11 cellular contexts compared by ENCODE assay signal in the genomic region with DNA sequence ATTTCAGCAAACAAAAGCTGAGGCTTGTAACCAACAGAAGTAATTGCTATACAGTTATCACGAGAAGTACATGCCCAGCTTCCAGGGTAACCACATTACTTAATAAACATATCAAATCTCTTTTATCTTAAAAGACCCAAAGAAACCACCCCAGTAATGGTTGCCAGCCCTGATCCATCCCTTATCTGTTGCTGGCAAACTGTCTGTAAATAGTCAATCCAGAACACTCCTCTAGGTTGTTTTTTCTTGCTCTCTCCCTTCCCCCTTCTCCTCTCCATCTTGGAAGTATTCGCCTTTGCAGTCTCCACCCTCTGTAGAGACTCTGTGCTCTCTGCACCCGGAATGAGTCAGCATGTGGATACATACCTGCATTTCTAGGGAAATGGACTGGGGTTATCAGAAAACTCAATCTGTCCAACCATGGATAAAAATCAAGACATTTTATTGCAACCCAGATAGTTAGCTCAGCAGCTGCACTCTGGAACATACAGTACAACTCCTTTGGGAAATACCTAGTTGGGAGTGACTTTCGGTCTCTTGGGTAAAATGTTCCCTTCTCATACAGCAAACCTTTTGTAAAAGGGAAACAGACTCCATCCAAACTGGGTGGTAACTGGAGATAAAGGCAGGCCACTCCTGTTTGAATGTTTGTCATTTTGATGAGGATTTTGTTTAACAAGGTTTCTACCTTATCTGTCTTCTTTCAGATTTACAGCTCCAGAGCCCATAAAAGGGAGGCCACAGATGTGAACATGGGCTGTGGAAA.
DNase-seq lines count a peak whose midpoint lies in the region; ATAC-seq, FAIRE-seq and TF ChIP-seq lines count a peak whose summit lies in the region.
"Had no signal": no experiment of that assay in that cellular context is flagged by ENCODE, and none has a peak within 500 bp of the region (broad histone marks: within the 10 kb centered on the region; RNA-seq: fewer than 3 reads in every experiment).

No MANE protein-coding gene starts in this region.

- H3K4me1 ChIP-seq in BE2C (peaks cover 32% of the 10 kb centered on the region), colonic mucosa (peaks cover 10% of the 10 kb centered on the region), HepG2 (ENCODE audit: insufficient read depth, low read length) (peaks cover 13% of the 10 kb centered on the region), neural progenitor cell (peaks cover 16% of the 10 kb centered on the region)

- TF ChIP-seq CTCF in BE2C (IDR thresholded peaks at IDR 0.05; ENCODE audit: low read depth, low read length) (no peak), colonic mucosa (IDR thresholded peaks at IDR 0.05) (no peak), HepG2 (CRISPR knock-in tag; IDR thresholded peaks at IDR 0.05) (no peak), neural progenitor cell (IDR thresholded peaks at IDR 0.05) (no peak)

- no peaks in the 10 kb centered on the region for H3K36me3 ChIP-seq in BE2C
- H3K36me3 ChIP-seq in colonic mucosa: no peaks in the 10 kb centered on the region
- H3K36me3 ChIP-seq in HepG2 (replicated peaks in 1 of 2; ENCODE audit: control insufficient read depth in 1 of 2, insufficient read depth in 2 of 2, low read length in 2 of 2): no peaks in the 10 kb centered on the region
- H3K36me3 ChIP-seq in neural progenitor cell: no peaks in the 10 kb centered on the region

- H3K27ac ChIP-seq in colonic mucosa (peak overlapping the region; percentile 65), HepG2 (ENCODE audit: extremely low read length, insufficient read depth, low read length) (no peak overlapping the region), neural progenitor cell (no peak overlapping the region)

- no peaks in the 10 kb centered on the region for H4K20me1 ChIP-seq in HepG2 (ENCODE audit: insufficient read depth, low read length)
- no peaks in the 10 kb centered on the region for H4K20me1 ChIP-seq in neural progenitor cell (ENCODE audit: low read depth)

- H3K9me3 Mint-ChIP-seq in neural progenitor cell: no peaks in the 10 kb centered on the region
- H3K9me3 Mint-ChIP-seq: natural killer cell had no signal

- no TSS peak for BruUV-seq in HepG2 (replicated peaks; lab: Mats Ljungman, UMichigan)

- peaks cover 1% of the 10 kb centered on the region for H3F3A ChIP-seq in neural progenitor cell (ENCODE audit: low read depth)

- TF ChIP-seq POLR2A in HepG2 (IDR thresholded peaks at IDR 0.05; ENCODE audit: insufficient read depth in 1 of 2, low read depth in 2 of 2, low read length in 2 of 2): no peak

- TF ChIP-seq RAD21 in HepG2 (CRISPR knock-in tag; IDR thresholded peaks at IDR 0.05): no peak

- H3K4me1 Mint-ChIP-seq in neural progenitor cell: no peaks in the 10 kb centered on the region

- peak overlapping the region; percentile 19; the same call in 1 of the 2 replicates for H3K4me2 ChIP-seq in HepG2 (ENCODE audit: low read depth, low read length)
- no peak overlapping the region for H3K4me2 ChIP-seq in neural progenitor cell

- no peaks in the 10 kb centered on the region for H3K9me3 ChIP-seq in BE2C
- H3K9me3 ChIP-seq in colonic mucosa: no peaks in the 10 kb centered on the region
- H3K9me3 ChIP-seq in HepG2 (ENCODE audit: low read length): no peaks in the 10 kb centered on the region
- H3K9me3 ChIP-seq in neural progenitor cell (ENCODE audit: low read depth): no peaks in the 10 kb centered on the region

- POLR2A ChIA-PET in HepG2 (lab: Yijun Ruan, JAX): no interaction called here

- peak overlapping the region; percentile 30 for H3K4me3 ChIP-seq in BE2C (ENCODE audit: low read depth, low read length)
- H3K4me3 ChIP-seq in Jurkat, Clone E6-1 (ENCODE audit: low read length): no peak overlapping the region
- no peak overlapping the region for H3K4me3 ChIP-seq in colonic mucosa
- H3K4me3 ChIP-seq in HepG2 (replicated peaks in 1 of 3; ENCODE audit: insufficient read depth in 1 of 3, low read depth in 2 of 3, low read length in 3 of 3): no peak overlapping the region
- no peak overlapping the region for H3K4me3 ChIP-seq in neural progenitor cell

- peak overlapping the region in 1 of 2 donors; percentile 59 for H3K9ac ChIP-seq in colonic mucosa (ENCODE audit: low read depth in 2 of 2, low read length in 2 of 2)
- no peak overlapping the region for H3K9ac ChIP-seq in HepG2 (ENCODE audit: insufficient read depth, low read depth, low read length)
- H3K9ac ChIP-seq in neural progenitor cell: no peak overlapping the region

- H3K36me3 Mint-ChIP-seq in neural progenitor cell: peaks cover 4% of the 10 kb centered on the region
- H3K36me3 Mint-ChIP-seq: natural killer cell had no signal

- H3K27me3 ChIP-seq in BE2C (no peaks in the 10 kb centered on the region), colonic mucosa (no peaks in the 10 kb centered on the region), HepG2 (ENCODE audit: control insufficient read depth in 1 of 2, insufficient read depth in 2 of 2, low read length in 2 of 2) (no peaks in the 10 kb centered on the region), neural progenitor cell (no peaks in the 10 kb centered on the region)

- peak; percentile 81 for ATAC-seq in HepG2
- no peak for ATAC-seq in HG03135 (IDR thresholded peaks at IDR 0.05; ENCODE audit: unreplicated experiment)
- ATAC-seq in GM21786 (IDR thresholded peaks at IDR 0.05; ENCODE audit: unreplicated experiment): no peak
- ATAC-seq: natural killer cell had no signal

- FAIRE-seq in HepG2 (lab: Jason Lieb, UNC): peak; percentile 72

- H2AFZ ChIP-seq in HepG2 (ENCODE audit: low read length): no peak overlapping the region
- H2AFZ ChIP-seq in neural progenitor cell (replicated peaks): no peak overlapping the region

- H3K27me3 Mint-ChIP-seq in neural progenitor cell (ENCODE audit: insufficient read depth, low read depth): peaks cover 2% of the 10 kb centered on the region

- in situ Hi-C loops in HepG2 (cut with HindIII; ENCODE audit: extremely low pct_ligation_motif_present, low pct_unique_long_range_greater_than_20kb): no loop called here

- DNase-seq in BE2C (peak; percentile 50), colonic mucosa (peak; percentile 79), HepG2 (ENCODE audit: low spot score) (peak; percentile 49), NCI-H2029 treated with DMSO at 0.1 percent for 48 hours (lab: John Stamatoyannopoulos, UW) (no peak), neural progenitor cell (ENCODE audit: low spot score) (no peak)
- DNase-seq in Jurkat, Clone E6-1 (ENCODE audit: low read depth, low spot score): peak; percentile 11
- DNase-seq: effector CD4-positive, alpha-beta T cell; natural killer cell; NCI-H524 had no signal

- CTCF ChIA-PET in HepG2 (lab: Yijun Ruan, JAX; ENCODE audit: low intra/inter-chr PET ratio, low total read pairs): no interaction called here

- TF ChIP-seq EP300 in HepG2 (IDR thresholded peaks at IDR 0.05; ENCODE audit: low read depth in 2 of 2, low read length in 2 of 2): no peak
- TF ChIP-seq EP300 in HepG2 (CRISPR knock-in tag; IDR thresholded peaks at IDR 0.05; ENCODE audit: borderline replicate concordance): no peak

- H3K27ac Mint-ChIP-seq in neural progenitor cell: no peak overlapping the region
- H3K27ac Mint-ChIP-seq: natural killer cell had no signal

- H3K4me3 Mint-ChIP-seq in neural progenitor cell: no peak overlapping the region
- H3K4me3 Mint-ChIP-seq: natural killer cell had no signal

- WGBS in HepG2 (ENCODE audit: low lambda C conversion rate): 59% methylated on average over 4 of the region's 4 CpGs

- H3K79me2 ChIP-seq in HepG2 (ENCODE audit: insufficient read depth, low read length) (no peaks in the 10 kb centered on the region), neural progenitor cell (ENCODE audit: low read depth) (no peaks in the 10 kb centered on the region)

- intact Hi-C loops in colonic mucosa (cut with DNase I): no loop called here
- intact Hi-C loops in HepG2 (cut with micrococcal nuclease; ENCODE audit: unreplicated experiment): no loop called here

TF ChIP-seq in HepG2, 621 proteins besides CTCF, POLR2A, EP300 and RAD21 (continues in another document):
- peak; percentile 69 for TF ChIP-seq TEAD3 (CRISPR knock-in tag; optimal IDR thresholded peaks at IDR 0.05; ENCODE audit: borderline replicate concordance)
- TF ChIP-seq HNF4A (CRISPR knock-in tag; IDR thresholded peaks at IDR 0.05): 0 out of 2 replicates have a peak, but pooled peaks have one; percentile 6
- TF ChIP-seq ZNF878 (CRISPR knock-in tag; IDR thresholded peaks at IDR 0.05): no peak
- TF ChIP-seq KLF15 (CRISPR knock-in tag; IDR thresholded peaks at IDR 0.05; ENCODE audit: borderline replicate concordance): no peak
- no peak for TF ChIP-seq ZNF263 (CRISPR knock-in tag; IDR thresholded peaks at IDR 0.05)
- peak; percentile 84 for TF ChIP-seq FOSL2 (CRISPR knock-in tag; IDR thresholded peaks at IDR 0.05)
- peak; percentile 25; the same call in 1 of the 2 replicates for TF ChIP-seq SAP130 (CRISPR knock-in tag; IDR thresholded peaks at IDR 0.05; ENCODE audit: low read depth)
- TF ChIP-seq XRCC5 (optimal IDR thresholded peaks at IDR 0.05; ENCODE audit: low read length): peak; percentile 27
- TF ChIP-seq, protein P1, sequence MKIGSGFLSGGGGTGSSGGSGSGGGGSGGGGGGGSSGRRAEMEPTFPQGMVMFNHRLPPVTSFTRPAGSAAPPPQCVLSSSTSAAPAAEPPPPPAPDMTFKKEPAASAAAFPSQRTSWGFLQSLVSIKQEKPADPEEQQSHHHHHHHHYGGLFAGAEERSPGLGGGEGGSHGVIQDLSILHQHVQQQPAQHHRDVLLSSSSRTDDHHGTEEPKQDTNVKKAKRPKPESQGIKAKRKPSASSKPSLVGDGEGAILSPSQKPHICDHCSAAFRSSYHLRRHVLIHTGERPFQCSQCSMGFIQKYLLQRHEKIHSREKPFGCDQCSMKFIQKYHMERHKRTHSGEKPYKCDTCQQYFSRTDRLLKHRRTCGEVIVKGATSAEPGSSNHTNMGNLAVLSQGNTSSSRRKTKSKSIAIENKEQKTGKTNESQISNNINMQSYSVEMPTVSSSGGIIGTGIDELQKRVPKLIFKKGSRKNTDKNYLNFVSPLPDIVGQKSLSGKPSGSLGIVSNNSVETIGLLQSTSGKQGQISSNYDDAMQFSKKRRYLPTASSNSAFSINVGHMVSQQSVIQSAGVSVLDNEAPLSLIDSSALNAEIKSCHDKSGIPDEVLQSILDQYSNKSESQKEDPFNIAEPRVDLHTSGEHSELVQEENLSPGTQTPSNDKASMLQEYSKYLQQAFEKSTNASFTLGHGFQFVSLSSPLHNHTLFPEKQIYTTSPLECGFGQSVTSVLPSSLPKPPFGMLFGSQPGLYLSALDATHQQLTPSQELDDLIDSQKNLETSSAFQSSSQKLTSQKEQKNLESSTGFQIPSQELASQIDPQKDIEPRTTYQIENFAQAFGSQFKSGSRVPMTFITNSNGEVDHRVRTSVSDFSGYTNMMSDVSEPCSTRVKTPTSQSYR (CRISPR knock-in tag; IDR thresholded peaks at IDR 0.05; ENCODE audit: borderline replicate concordance): 0 out of 2 replicates have a peak, but pooled peaks have one; percentile 13
- TF ChIP-seq NFE2 (CRISPR knock-in tag; IDR thresholded peaks at IDR 0.05): peak; percentile 89

Comparison
In these comparisons a context has a peak if more than half of its experiments do, and no peak if none do; other contexts are left out.
1. DNase-seq: peak in BE2C (single experiment), Jurkat, Clone E6-1 (single experiment), colonic mucosa (single experiment) and HepG2 (single experiment); none in NCI-H2029 treated with DMSO at 0.1 percent for 48 hours (single experiment) and neural progenitor cell (single experiment).